Comparison of ENCODE assay signal across 2 cellular contexts in genomic region chr1:24413350-24414163, GRCh38.
TF ChIP-seq lines count a peak whose summit lies in the region.

Gene STPG1 (minus strand): TSS chr1:24413782. CDS start chr1:24401388, 12,394 bp downstream.

TF ChIP-seq in A549, 52 proteins besides CTCF, POLR2A, EP300 and RAD21 (continued from another document):
- TF ChIP-seq MAZ (IDR thresholded peaks at IDR 0.05; ENCODE audit: borderline replicate concordance, low read depth, low read length) (no peak), RFX5 (IDR thresholded peaks at IDR 0.05) (0 out of 2 replicates have a peak, but pooled peaks have one; percentile 36), CHD2 (IDR thresholded peaks at IDR 0.05; ENCODE audit: low read length, partially characterized antibody) (no peak)

TF ChIP-seq in GM12878, 131 proteins besides CTCF, POLR2A, EP300 and RAD21 (continued from another document):
- TF ChIP-seq MXI1 (IDR thresholded peaks at IDR 0.05; ENCODE audit: low read depth, low read length) (0 out of 2 replicates have a peak, but pooled peaks have one; percentile 50), EGR1 (IDR thresholded peaks at IDR 0.05; ENCODE audit: borderline replicate concordance in 1 of 2, low read depth in 2 of 2, low read length in 2 of 2) (peak in 1 of 2 experiments; percentile 73; a peak in 2 of 3 replicates), CREM (IDR thresholded peaks at IDR 0.05; ENCODE audit: low read depth) (no peak), YY1 (IDR thresholded peaks at IDR 0.05; ENCODE audit: low read depth, low read length) (0 out of 2 replicates have a peak, but pooled peaks have one; percentile 20), DPF2 (IDR thresholded peaks at IDR 0.05) (0 out of 2 replicates have a peak, but pooled peaks have one; percentile 16), FOS (IDR thresholded peaks at IDR 0.05; ENCODE audit: borderline replicate concordance, extremely low read depth, insufficient read length) (peak; percentile 28), RFX5 (IDR thresholded peaks at IDR 0.05; ENCODE audit: low read depth, low read length) (0 out of 2 replicates have a peak, but pooled peaks have one; percentile 15), SP1 (IDR thresholded peaks at IDR 0.05; ENCODE audit: low read depth, low read length) (peak; percentile 78), NFYA (IDR thresholded peaks at IDR 0.05; ENCODE audit: borderline replicate concordance, low read depth, low read length) (peak; percentile 79), ZBTB40 (IDR thresholded peaks at IDR 0.05; ENCODE audit: borderline replicate concordance) (peak; percentile 44), ELK1 (IDR thresholded peaks at IDR 0.05; ENCODE audit: low read depth, low read length) (0 out of 2 replicates have a peak, but pooled peaks have one; percentile 22), SREBF2 (IDR thresholded peaks at IDR 0.05; ENCODE audit: low read length) (peak; percentile 80), SRF (IDR thresholded peaks at IDR 0.05; ENCODE audit: low read depth in 2 of 2, low read length in 2 of 2) (no peak), RB1 (IDR thresholded peaks at IDR 0.05; ENCODE audit: borderline replicate concordance) (0 out of 2 replicates have a peak, but pooled peaks have one; percentile 28), PRDM15 (CRISPR knock-in tag; IDR thresholded peaks at IDR 0.05) (no peak)
